ENCODE assay signal across 8 cellular contexts in the genomic region with DNA sequence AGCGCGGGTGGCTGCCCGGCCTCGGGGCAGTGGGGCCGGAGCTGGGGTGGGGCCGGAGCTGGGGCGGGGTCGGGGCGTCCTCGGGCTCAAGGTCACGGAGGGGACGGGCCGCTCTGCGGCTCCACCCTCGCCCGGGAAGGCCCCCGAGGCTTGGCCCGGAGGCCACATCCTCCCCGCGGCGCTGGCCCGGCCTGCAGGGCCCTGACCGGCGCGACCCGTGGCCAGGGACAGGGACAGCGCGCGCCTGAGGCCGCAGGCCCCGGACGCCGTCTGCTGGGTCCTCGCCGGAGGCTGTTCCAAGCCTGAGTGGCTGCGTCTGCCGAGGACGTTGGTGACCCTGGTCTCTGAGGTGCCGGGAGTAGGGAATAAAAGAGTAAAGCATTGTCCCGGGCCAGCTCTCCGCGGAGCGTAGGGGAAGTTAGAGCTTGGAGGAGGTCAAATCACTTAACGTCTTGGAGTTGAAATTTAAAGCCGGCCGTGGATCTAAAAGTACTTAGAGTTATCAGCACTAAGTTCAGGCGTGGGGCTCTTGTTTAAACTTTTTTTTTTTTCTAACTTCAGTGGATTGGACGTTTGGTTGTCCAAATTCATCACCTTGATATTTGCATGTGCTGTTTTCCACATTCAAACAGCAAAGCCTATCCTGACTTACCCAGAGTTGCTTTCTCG. TPM values are rescaled to one million over a fixed set of nuclear protein-coding genes. Genes with fewer than 3 reads are reported as not detected.
DNase-seq lines count a peak whose midpoint lies in the region; ATAC-seq and TF ChIP-seq lines count a peak whose summit lies in the region.

No MANE protein-coding gene starts in this region.

- H3K79me2 ChIP-seq in PC-3 (ENCODE audit: low read length) (peaks cover 37% of the 10 kb centered on the region), osteoblast (ENCODE audit: insufficient read depth, low read length) (peaks cover 35% of the 10 kb centered on the region)

- H3K36me3 Mint-ChIP-seq in glutamatergic neuron (ENCODE audit: unreplicated experiment), result peaks cover 7% of the 10 kb centered on the region

- H3F3A ChIP-seq in PC-3 (ENCODE audit: low read length, unreplicated experiment), result peaks cover 8% of the 10 kb centered on the region

- H4K20me1 ChIP-seq in PC-3 (ENCODE audit: low read length) (no peaks in the 10 kb centered on the region), osteoblast (ENCODE audit: insufficient read depth, low read length) (peaks cover 5% of the 10 kb centered on the region)

- peak in 1 of 2 donors; percentile 4 for TF ChIP-seq POLR2A in tibial nerve (IDR thresholded peaks at IDR 0.05)

- intact Hi-C loops in PC-3 (cut with micrococcal nuclease), result loop anchor here (1.0 to 5.0 kb wide), 2 partner anchors 87 to 324 kb away; a partner anchor contains a TSS

- peak; percentile 36 for DNase-seq in PC-3
- DNase-seq in activated naive CD4-positive, alpha-beta T cell treated with Interleukin-2 at 50 U/mL for 16 hours, result peak; percentile 51
- peak; percentile 79 for DNase-seq in glutamatergic neuron
- DNase-seq in osteoblast (ENCODE audit: insufficient read length, low spot score, missing footprints), result peak; percentile 96
- DNase-seq in tibial nerve (ENCODE audit: low spot score in 2 of 2), result peak; percentile 17 to 22

- no TSS peak for BruUV-seq in PC-3 (replicated peaks; lab: Mats Ljungman, UMichigan)

- CTCF ChIA-PET in PC-3 (lab: Charles Lee), result interaction anchor here (0.5 to 1.5 kb wide), 3 partner anchors 11 to 324 kb away, joined by 3 to 8 read pairs (median 3); no protein-coding TSS in a partner anchor

- ATAC-seq in GM19043 (IDR thresholded peaks at IDR 0.05; ENCODE audit: low read depth, unreplicated experiment) (peak; percentile 51), HG03280 (IDR thresholded peaks at IDR 0.05; ENCODE audit: unreplicated experiment) (peak; percentile 69), PC-3 (peak; percentile 63)

- H3K4me3 Mint-ChIP-seq in glutamatergic neuron (ENCODE audit: unreplicated experiment), result peak overlapping the region; percentile 91

- peak overlapping the region; percentile 88 for H3K4me2 ChIP-seq in PC-3 (ENCODE audit: low read length)
- H3K4me2 ChIP-seq in osteoblast (ENCODE audit: insufficient read depth, low read length), result peak overlapping the region; percentile 78

- H3K27me3 Mint-ChIP-seq in glutamatergic neuron (ENCODE audit: unreplicated experiment), result peaks cover 18% of the 10 kb centered on the region

- H3K4me3 ChIP-seq in PC-3 (ENCODE audit: low read length), result peak overlapping the region; percentile 84
- peak overlapping the region; percentile 79 for H3K4me3 ChIP-seq in osteoblast (ENCODE audit: insufficient read depth, low read length)
- peak overlapping the region; percentile 48 to 77 (median 66) for H3K4me3 ChIP-seq in tibial nerve

- peaks cover 8% of the 10 kb centered on the region for H3K9me3 Mint-ChIP-seq in glutamatergic neuron (ENCODE audit: unreplicated experiment)

- H3K36me3 ChIP-seq in PC-3 (ENCODE audit: low read depth, low read length), result no peaks in the 10 kb centered on the region
- H3K36me3 ChIP-seq in osteoblast (ENCODE audit: insufficient read depth, low read length), result peaks cover 6% of the 10 kb centered on the region
- peaks cover 0 to 35% (median 0%) of the 10 kb centered on the region in 3 donors for H3K36me3 ChIP-seq in tibial nerve

- H3K27me3 ChIP-seq in PC-3 (ENCODE audit: low read length) (no peaks in the 10 kb centered on the region), osteoblast (ENCODE audit: insufficient read depth, low read length) (no peaks in the 10 kb centered on the region), tibial nerve (no peaks in the 10 kb centered on the region)

- POLR2A ChIA-PET in PC-3 (lab: Charles Lee; ENCODE audit: unreplicated experiment), result interaction anchor here (0.6 to 1.0 kb wide), 4 partner anchors 13 to 221 kb away, joined by 4 to 10 read pairs (median 6); no protein-coding TSS in a partner anchor

- peak overlapping the region; percentile 88 for H3K9ac ChIP-seq in PC-3 (ENCODE audit: low read length)

- H3K4me1 Mint-ChIP-seq in glutamatergic neuron (ENCODE audit: low read depth, unreplicated experiment), result peaks cover 10% of the 10 kb centered on the region

- H3K9me2 ChIP-seq in PC-3 (replicated peaks; ENCODE audit: low read length), result no peaks in the 10 kb centered on the region

- peak overlapping the region; percentile 88 for H3K27ac Mint-ChIP-seq in glutamatergic neuron (ENCODE audit: unreplicated experiment)

- H3K27ac ChIP-seq in C4-2B (peak overlapping the region; percentile 83), PC-3 (ENCODE audit: low read length) (peak overlapping the region; percentile 73), osteoblast (ENCODE audit: low read depth, low read length) (peak overlapping the region; percentile 63), tibial nerve (peak overlapping the region; percentile 90 to 97 (median 95))

- peak in 1 of 2 donors; percentile 31 for TF ChIP-seq EP300 in tibial nerve (IDR thresholded peaks at IDR 0.05)

- peak overlapping the region; percentile 60; the same call in 1 of the 2 replicates for H2AFZ ChIP-seq in PC-3 (ENCODE audit: low read length)
- peak overlapping the region; percentile 75 for H2AFZ ChIP-seq in osteoblast (ENCODE audit: low read length)

- WGBS in tibial nerve, 2 donors, result 1 to 2% methylated on average over 13 to 24 of the region's 49 CpGs

- peaks cover 15% of the 10 kb centered on the region for H3K4me1 ChIP-seq in PC-3 (ENCODE audit: insufficient read depth, low read length)
- H3K4me1 ChIP-seq in osteoblast (ENCODE audit: insufficient read depth, low read length), result peaks cover 10% of the 10 kb centered on the region
- peaks cover 0 to 28% (median 7%) of the 10 kb centered on the region in 4 donors for H3K4me1 ChIP-seq in tibial nerve

- H3K9me3 ChIP-seq in PC-3 (ENCODE audit: low read length) (no peaks in the 10 kb centered on the region), osteoblast (ENCODE audit: low read depth, low read length) (no peaks in the 10 kb centered on the region), tibial nerve (no peaks in the 10 kb centered on the region)

- no peak for TF ChIP-seq CTCF in C4-2B (conservative IDR thresholded peaks at IDR 0.05)
- TF ChIP-seq CTCF in PC-3 (conservative IDR thresholded peaks at IDR 0.05; ENCODE audit: low read depth, low read length), result no peak
- no peak for TF ChIP-seq CTCF in glutamatergic neuron (IDR thresholded peaks at IDR 0.05; ENCODE audit: partially characterized antibody, unreplicated experiment)
- no peak for TF ChIP-seq CTCF in osteoblast (IDR thresholded peaks at IDR 0.05; ENCODE audit: extremely low read depth, low read depth, low read length)
- no peak for TF ChIP-seq CTCF in tibial nerve (IDR thresholded peaks at IDR 0.05)

RNA-seq across cellular contexts. Expression of a gene that starts 0.6 kb away (rescaled TPM):
- total RNA-seq in PC-3 (2014; rRNA removed) (63.9 and 65.8 TPM in 2 replicates), glutamatergic neuron (ENCODE audit: unreplicated experiment) (39.6 TPM), osteoblast (51.0 and 56.9 TPM in 2 replicates), tibial nerve (10 to 100 TPM; 54.4 to 61.0 (median 59.0) TPM)

RNA-seq across cellular contexts. Expression of a gene that starts 13.3 kb away (rescaled TPM):
- total RNA-seq in PC-3 (2014; rRNA removed) (16.9 and 20.1 TPM in 2 replicates), glutamatergic neuron (ENCODE audit: unreplicated experiment) (13.4 TPM), osteoblast (13.0 and 13.4 TPM in 2 replicates), tibial nerve (1 to 10 TPM; 2.2 to 7.5 (median 3.8) TPM)

Comparison
In these comparisons a context has a peak if more than half of its experiments do, and no peak if none do; other contexts are left out.
1. Peak in every context shown above with its lines: DNase-seq, ATAC-seq, H3K4me3 ChIP-seq and H3K27ac ChIP-seq.
2. DNase-seq: peak in every context shown above with its lines; median percentile 96 in osteoblast; 79 in glutamatergic neuron; 51 in activated naive CD4-positive, alpha-beta T cell treated with Interleukin-2 at 50 U/mL for 16 hours; 36 in PC-3; 20 in tibial nerve.